Comparison of ENCODE assay signal across 20 cellular contexts in the genomic region with DNA sequence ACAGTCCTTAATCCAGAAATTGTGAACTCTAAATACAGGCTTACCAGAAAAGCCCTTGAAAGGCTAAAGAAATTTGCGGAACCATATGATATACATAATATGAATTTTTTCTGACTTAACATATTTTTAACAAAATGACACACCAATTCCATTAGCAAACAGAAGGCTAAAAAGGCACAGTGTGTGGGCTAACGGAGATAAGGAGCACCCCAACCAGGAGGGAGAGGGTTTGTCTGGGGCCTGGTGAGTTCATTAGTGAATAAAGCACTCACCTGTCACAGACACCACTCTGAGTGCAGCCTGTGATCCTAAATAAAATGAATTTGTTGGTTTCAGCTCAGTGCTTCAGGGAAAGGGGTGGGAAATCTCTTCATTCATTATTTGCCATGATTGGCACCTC.
"Had no signal": no experiment of that assay in that cellular context is flagged by ENCODE, and none has a peak within 500 bp of the region (broad histone marks: within the 10 kb centered on the region; RNA-seq: fewer than 3 reads in every experiment).

No MANE protein-coding gene starts in this region.

- H3K9ac ChIP-seq: neural progenitor cell had no signal

- H2AFZ ChIP-seq: neural progenitor cell had no signal

- H3K4me3 ChIP-seq: esophagus muscularis mucosa, gastroesophageal sphincter, neural progenitor cell, pancreas, smooth muscle cell, suprapubic skin, thyroid gland, upper lobe of left lung, vagina had no signal

- H3K9me3 ChIP-seq: esophagus muscularis mucosa, gastroesophageal sphincter, pancreas, suprapubic skin, thyroid gland, upper lobe of left lung, vagina had no signal

- H3K27me3 ChIP-seq: esophagus muscularis mucosa, gastroesophageal sphincter, neural progenitor cell, pancreas, suprapubic skin, thyroid gland, upper lobe of left lung, vagina had no signal

- FAIRE-seq: endometrium, kidney, pancreas had no signal

- ATAC-seq: gastroesophageal sphincter; naive thymus-derived CD4-positive, alpha-beta T cell; pancreas; right cardiac atrium; stimulated activated effector memory CD8-positive, alpha-beta T cell treated with anti-CD3 and anti-CD28 coated beads, Interleukin-12 subunit alpha, Interleukin-12 subunit beta, amount 100 ng/mL, for 72 hours; stimulated activated naive CD8-positive, alpha-beta T cell treated with anti-CD3 and anti-CD28 coated beads, Interleukin-15, Interleukin-2, amounts not matched to agents 100 U/mL and 50 U/mL, for 24 hours had no signal

- H3K4me2 ChIP-seq: neural progenitor cell, smooth muscle cell had no signal

- H3K36me3 ChIP-seq: neural progenitor cell, pancreas, suprapubic skin, thyroid gland, upper lobe of left lung, vagina had no signal

- DNase-seq: effector memory CD4-positive, alpha-beta T cell; kidney; mammary epithelial cell; naive thymus-derived CD4-positive, alpha-beta T cell; nucleus accumbens; pancreas; right cardiac atrium; stimulated activated CD4-positive, alpha-beta T cell treated with anti-CD3 and anti-CD28 coated beads, Interleukin-4, amount 100 ng/mL, for 1 hour; stimulated activated CD8-positive, alpha-beta memory T cell treated with anti-CD3 and anti-CD28 coated beads, Interleukin-4, amount 100 ng/mL, for 48 hours; stimulated activated naive CD8-positive, alpha-beta T cell treated with anti-CD3 and anti-CD28 coated beads, Interleukin-15, Interleukin-2, amounts not matched to agents 100 U/mL and 50 U/mL, for 24 hours; thyroid gland; upper lobe of left lung had no signal

- H3K27ac ChIP-seq: esophagus muscularis mucosa, gastroesophageal sphincter, neural progenitor cell, pancreas, suprapubic skin, thyroid gland, vagina had no signal
